Comparison of ENCODE assay signal across 22 cellular contexts in genomic region chr4:95504488-95504887, GRCh38. TPM values are rescaled to one million over a fixed set of nuclear protein-coding genes. Genes with fewer than 3 reads are reported as not detected.
"Had no signal": no experiment of that assay in that cellular context is flagged by ENCODE, and none has a peak within 500 bp of the region (broad histone marks: within the 10 kb centered on the region; RNA-seq: fewer than 3 reads in every experiment).

No MANE protein-coding gene starts in this region.

- H3K27ac ChIP-seq: colonic mucosa, epithelial cell of prostate, gastrocnemius medialis, heart left ventricle, hepatocyte, neural progenitor cell, parathyroid adenoma, thoracic aorta, tibial nerve, upper lobe of left lung had no signal

- H3K4me3 ChIP-seq: colonic mucosa, gastrocnemius medialis, heart left ventricle, hepatocyte, lung, neural progenitor cell, thoracic aorta, tibial nerve, upper lobe of left lung had no signal

- H3K4me2 ChIP-seq: hepatocyte, neural progenitor cell had no signal

- FAIRE-seq: kidney, urothelium cell line had no signal

- H3K4me1 ChIP-seq: colonic mucosa, gastrocnemius medialis, parathyroid adenoma, upper lobe of left lung had no signal

- H3K9me3 ChIP-seq: colonic mucosa, gastrocnemius medialis, heart left ventricle, thoracic aorta, tibial nerve, upper lobe of left lung had no signal

- H3K9ac ChIP-seq: neural progenitor cell, parathyroid adenoma had no signal

- H3K36me3 ChIP-seq: colonic mucosa, gastrocnemius medialis, heart left ventricle, neural progenitor cell, thoracic aorta, tibial nerve, upper lobe of left lung had no signal

- H2AFZ ChIP-seq: hepatocyte, neural progenitor cell, parathyroid adenoma had no signal

- ATAC-seq: esophagus mucosa; gastrocnemius medialis; left lobe of liver; natural killer cell; stimulated activated naive B cell treated with anti-CD40 and anti-IgM and Interleukin-4, amounts not matched to agents 10 μg/mL and 1 μg/mL and 100 μg/mL, for 72 hours had no signal

- DNase-seq: colonic mucosa; effector CD8-positive, alpha-beta T cell; endodermal cell; gastrocnemius medialis; heart left ventricle; kidney; natural killer cell; stimulated activated CD4-positive, alpha-beta T cell treated with anti-CD3 and anti-CD28 coated beads, Interleukin-2, amount 100 ng/mL, for 24 hours; stimulated activated CD4-positive, alpha-beta T cell treated with anti-CD3 and anti-CD28 coated beads, Interleukin-4, amount 100 ng/mL, for 4 hours; stimulated activated naive B cell treated with anti-CD40 and anti-IgM and Interleukin-4, amounts not matched to agents 10 μg/mL and 1 μg/mL and 100 μg/mL, for 72 hours; upper lobe of left lung had no signal

- H3K27me3 ChIP-seq: colonic mucosa, gastrocnemius medialis, heart left ventricle, hepatocyte, neural progenitor cell, tibial nerve, upper lobe of left lung had no signal

- H3K79me2 ChIP-seq: hepatocyte, parathyroid adenoma had no signal

RNA-seq across cellular contexts. Expression of gene UNC5C, which starts 44.3 kb away (rescaled TPM):
- total RNA-seq: mononuclear cell, natural killer cell had no signal
